In genomic region chr3:96324087-96324486, GRCh38 we compare ENCODE assay signal across 28 cellular contexts.
DNase-seq lines count a peak whose midpoint lies in the region; ATAC-seq and TF ChIP-seq lines count a peak whose summit lies in the region.
"Had no signal": no experiment of that assay in that cellular context is flagged by ENCODE, and none has a peak within 500 bp of the region (broad histone marks: within the 10 kb centered on the region; RNA-seq: fewer than 3 reads in every experiment).

No MANE protein-coding gene starts in this region.

- H2AFZ ChIP-seq in neural cell (ENCODE audit: low read depth, low read length) = no peak overlapping the region

- no peak overlapping the region for H3K4me2 ChIP-seq in neural cell (ENCODE audit: low read length)
- H3K4me2 ChIP-seq: A549; BLaER1; BLaER1 treated with 17β-estradiol and CSF1 and Interleukin-3, amounts not matched to agents 10 nM and 100 nM had no signal

- ATAC-seq in HG03378 (IDR thresholded peaks at IDR 0.05; ENCODE audit: unreplicated experiment) = no peak
- ATAC-seq: A549; CD8-positive, alpha-beta T cell had no signal

- DNase-seq in OCI-M1 (lab: John Stamatoyannopoulos, UW) (peak; percentile 3), COR-L47 (lab: John Stamatoyannopoulos, UW) (no peak)
- DNase-seq: 8988T; ACHN; AML-193; BE2C; C1 segment of cervical spinal cord; Caco-2; Calu3; CD4-positive, alpha-beta memory T cell; CD4-positive, alpha-beta T cell; CD4-positive, CD25-positive, alpha-beta regulatory T cell; CD8-positive, alpha-beta memory T cell; CD8-positive, alpha-beta T cell; DMS 273 treated with DMSO at 0.1 percent for 48 hours; DMS153; DMS53; DMS79; DMS79 treated with DMSO at 0.1 percent for 48 hours; DND-41; EL had no signal

- no peaks in the 10 kb centered on the region for H3K36me3 ChIP-seq in neural cell (ENCODE audit: insufficient read depth, low read length)
- H3K36me3 ChIP-seq: BE2C; BLaER1; BLaER1 treated with 17β-estradiol and CSF1 and Interleukin-3, amounts not matched to agents 10 nM and 100 nM had no signal

- no peak overlapping the region for H3K9ac ChIP-seq in neural cell (ENCODE audit: low read length)
- H3K9ac ChIP-seq: BLaER1; BLaER1 treated with 17β-estradiol and CSF1 and Interleukin-3, amounts not matched to agents 10 nM and 100 nM had no signal

- no peaks in the 10 kb centered on the region for H3F3A ChIP-seq in neural cell (ENCODE audit: insufficient read depth, low read length, poor library complexity, severe bottlenecking)

- H3K9me2 ChIP-seq in neural cell (ENCODE audit: insufficient read depth, low read length) = no peaks in the 10 kb centered on the region

- H3K79me2 ChIP-seq in neural cell (replicated peaks; ENCODE audit: insufficient read depth, low read length) = no peaks in the 10 kb centered on the region

- TF ChIP-seq CTCF in neural cell (IDR thresholded peaks at IDR 0.05; ENCODE audit: poor library complexity, severe bottlenecking) = no peak

- TF ChIP-seq EP300 in neural cell (conservative IDR thresholded peaks at IDR 0.05; ENCODE audit: poor library complexity, severe bottlenecking) = peak; percentile 92

- H3K27ac ChIP-seq in neural cell (ENCODE audit: low read length) = no peak overlapping the region
- H3K27ac ChIP-seq: 22Rv1; A549; BLaER1; BLaER1 treated with 17β-estradiol and CSF1 and Interleukin-3, amounts not matched to agents 10 nM and 100 nM; C4-2B had no signal

- no peaks in the 10 kb centered on the region for H4K20me1 ChIP-seq in neural cell (ENCODE audit: insufficient read depth)
- H4K20me1 ChIP-seq: BLaER1; BLaER1 treated with 17β-estradiol and CSF1 and Interleukin-3, amounts not matched to agents 10 nM and 100 nM had no signal

- H3K27me3 ChIP-seq in neural cell (ENCODE audit: insufficient read depth, low read depth, low read length) = no peaks in the 10 kb centered on the region
- H3K27me3 ChIP-seq: BE2C; BLaER1; BLaER1 treated with 17β-estradiol and CSF1 and Interleukin-3, amounts not matched to agents 10 nM and 100 nM had no signal

- TF ChIP-seq RAD21 in neural cell (conservative IDR thresholded peaks at IDR 0.05) = no peak

- H3K4me3 ChIP-seq in neural cell (ENCODE audit: low read length) = no peak overlapping the region
- H3K4me3 ChIP-seq: A549; BLaER1; BLaER1 treated with 17β-estradiol and CSF1 and Interleukin-3, amounts not matched to agents 10 nM and 100 nM had no signal

- H3K9me3 ChIP-seq in neural cell (ENCODE audit: low read length) = no peaks in the 10 kb centered on the region
- H3K9me3 ChIP-seq: A549; BE2C; BLaER1; BLaER1 treated with 17β-estradiol and CSF1 and Interleukin-3, amounts not matched to agents 10 nM and 100 nM; Caco-2 had no signal

TF ChIP-seq in neural cell, 6 proteins besides CTCF, POLR2A, EP300 and RAD21:
- TF ChIP-seq EZH2 (IDR thresholded peaks at IDR 0.05; ENCODE audit: borderline replicate concordance, insufficient read depth, low read length, poor library complexity, severe bottlenecking) = no peak
- TF ChIP-seq REST (IDR thresholded peaks at IDR 0.05; ENCODE audit: borderline replicate concordance) = no peak
- TF ChIP-seq POLR2AphosphoS5 (IDR thresholded peaks at IDR 0.05) = peak; percentile 68
